33 cellular contexts compared by ENCODE assay signal in the genomic region with DNA sequence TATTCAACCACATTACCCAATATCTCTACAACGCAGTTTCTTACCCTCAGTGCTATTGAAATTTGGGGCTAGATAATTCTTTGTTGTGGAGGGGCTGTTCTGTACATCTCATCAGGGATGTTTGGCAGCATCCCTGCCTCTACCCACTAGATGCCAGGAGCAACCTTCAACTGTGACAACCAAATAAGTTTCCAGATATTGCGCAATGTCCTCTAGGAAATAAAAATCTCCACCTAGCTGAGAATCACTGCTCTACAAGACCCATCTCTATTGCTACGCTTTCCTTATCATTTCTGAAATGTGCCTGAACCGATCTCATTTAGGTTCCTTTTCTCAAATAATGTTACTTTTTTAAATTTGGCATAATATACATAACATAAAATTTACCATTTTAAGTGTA.
"Had no signal": no experiment of that assay in that cellular context is flagged by ENCODE, and none has a peak within 500 bp of the region (broad histone marks: within the 10 kb centered on the region; RNA-seq: fewer than 3 reads in every experiment).

No MANE protein-coding gene starts in this region.

- H3K4me3 ChIP-seq: ascending aorta, breast epithelium, cardiac muscle cell, coronary artery, dorsolateral prefrontal cortex, gastrocnemius medialis, heart left ventricle had no signal

- H3K36me3 ChIP-seq: ascending aorta, breast epithelium, cardiac muscle cell, gastrocnemius medialis, heart left ventricle, WERI-Rb-1 had no signal

- H3K27me3 Mint-ChIP-seq: activated B cell treated with CpG ODN at 0.5 μM for 24 hours; activated naive CD8-positive, alpha-beta T cell; brain; central memory CD8-positive, alpha-beta T cell had no signal

- H3K4me3 Mint-ChIP-seq: activated B cell treated with CpG ODN at 0.5 μM for 24 hours; activated CD8-positive, alpha-beta T cell treated with anti-CD3 and anti-CD28 coated beads for 36 hours; activated naive CD8-positive, alpha-beta T cell; activated T-cell treated with anti-CD3 and anti-CD28 coated beads, Interleukin-2, amount 50 U/mL, for 4 hours; activated T-helper 17 cell treated with anti-CD3 and anti-CD28 coated beads, Interleukin-2, amount 50 U/mL, for 72 hours; brain; central memory CD8-positive, alpha-beta T cell; dendritic cell treated with granulocyte-macrophage colony-stimulating factor and Interleukin-4, amounts not matched to agents 40 ng/mL and 50 ng/mL, for 4 days; endodermal cell; T-helper 2 cell treated with Interferon-gamma antibody and Interleukin-4, amounts not matched to agents 5 μg/mL and 100 μg/mL, for 36 hours had no signal

- H3K4me1 ChIP-seq: ascending aorta, breast epithelium, foreskin keratinocyte, gastrocnemius medialis, heart left ventricle had no signal

- H3K9me3 Mint-ChIP-seq: activated B cell treated with CpG ODN at 0.5 μM for 24 hours; activated CD8-positive, alpha-beta T cell treated with anti-CD3 and anti-CD28 coated beads for 36 hours; activated T-cell treated with anti-CD3 and anti-CD28 coated beads, Interleukin-2, amount 50 U/mL, for 4 hours; activated T-helper 17 cell treated with anti-CD3 and anti-CD28 coated beads, Interleukin-2, amount 50 U/mL, for 72 hours; central memory CD8-positive, alpha-beta T cell; dendritic cell treated with granulocyte-macrophage colony-stimulating factor and Interleukin-4, amounts not matched to agents 40 ng/mL and 50 ng/mL, for 4 days had no signal

- H3K27ac Mint-ChIP-seq: activated B cell treated with CpG ODN at 0.5 μM for 24 hours; activated CD8-positive, alpha-beta T cell treated with anti-CD3 and anti-CD28 coated beads for 36 hours; activated naive CD8-positive, alpha-beta T cell; activated T-helper 17 cell treated with anti-CD3 and anti-CD28 coated beads, Interleukin-2, amount 50 U/mL, for 72 hours; brain; dendritic cell treated with granulocyte-macrophage colony-stimulating factor and Interleukin-4, amounts not matched to agents 40 ng/mL and 50 ng/mL, for 4 days; endodermal cell; T-helper 2 cell treated with Interferon-gamma antibody and Interleukin-4, amounts not matched to agents 5 μg/mL and 100 μg/mL, for 36 hours had no signal

- H3K9me3 ChIP-seq: ascending aorta, breast epithelium, gastrocnemius medialis, heart left ventricle had no signal

- H3K27ac ChIP-seq: ascending aorta, breast epithelium, cardiac muscle cell, coronary artery, dorsolateral prefrontal cortex, foreskin keratinocyte, gastrocnemius medialis, heart left ventricle, WERI-Rb-1 had no signal

- DNase-seq: activated B cell treated with CpG ODN at 0.5 μM for 24 hours; activated CD4-positive, alpha-beta T cell treated with anti-CD3 and anti-CD28 coated beads for 48 hours; activated CD4-positive, alpha-beta T cell treated with anti-CD3 and anti-CD28 coated beads, Interleukin-2, amount 50 U/mL, for 1 hour; activated CD4-positive, alpha-beta T cell treated with anti-CD3 and anti-CD28 coated beads, Interleukin-2, amount 50 U/mL, for 48 hours; activated CD8-positive, alpha-beta memory T cell treated with anti-CD3 and anti-CD28 coated beads for 24 hours; activated CD8-positive, alpha-beta T cell treated with anti-CD3 and anti-CD28 coated beads for 36 hours; activated effector memory CD4-positive, alpha-beta T cell treated with Interleukin-2 at 50 U/mL for 16 hours; activated gamma-delta T cell treated with Interleukin-2 at 50 U/mL for 16 hours; activated naive CD4-positive, alpha-beta T cell treated with anti-CD3 and anti-CD28 coated beads, Interleukin-2, amount 50 U/mL, for 16 hours; activated naive CD4-positive, alpha-beta T cell treated with Interleukin-2 at 50 U/mL for 16 hours; activated T-cell treated with anti-CD3 and anti-CD28 coated beads, Interleukin-2, amount 50 U/mL, for 4 hours; dorsolateral prefrontal cortex; effector memory CD4-positive, alpha-beta T cell; endodermal cell; foreskin keratinocyte; gastrocnemius medialis; glutamatergic neuron; heart left ventricle; hypothalamus; T1000; WERI-Rb-1 had no signal

- ATAC-seq: activated CD4-positive, CD25-positive, alpha-beta regulatory T cell treated with anti-CD3 and anti-CD28 coated beads, Interleukin-2, amount 50 U/mL, for 24 hours; activated CD8-positive, alpha-beta T cell treated with anti-CD3 and anti-CD28 coated beads for 36 hours; activated T-cell treated with anti-CD3 and anti-CD28 coated beads, Interleukin-2, amount 50 U/mL, for 4 hours; activated T-helper 17 cell treated with anti-CD3 and anti-CD28 coated beads, Interleukin-2, amount 50 U/mL, for 72 hours; esophagus mucosa; foreskin keratinocyte; gastrocnemius medialis; heart left ventricle had no signal

- H3K36me3 Mint-ChIP-seq: activated naive CD8-positive, alpha-beta T cell; brain had no signal

- H3K4me1 Mint-ChIP-seq: activated B cell treated with CpG ODN at 0.5 μM for 24 hours; activated T-helper 17 cell treated with anti-CD3 and anti-CD28 coated beads, Interleukin-2, amount 50 U/mL, for 72 hours; brain; central memory CD8-positive, alpha-beta T cell; endodermal cell had no signal

- H3K27me3 ChIP-seq: ascending aorta, breast epithelium, cardiac muscle cell, dorsolateral prefrontal cortex, foreskin keratinocyte, gastrocnemius medialis, heart left ventricle had no signal
